Comparison of ENCODE assay signal across 18 cellular contexts in genomic region chr15:89307791-89308190, GRCh38.
A peak's percentile ranks its signal among the peaks of the same experiment; 100 is the strongest.
DNase-seq lines count a peak whose midpoint lies in the region; ATAC-seq and TF ChIP-seq lines count a peak whose summit lies in the region.
"Had no signal": no experiment of that assay in that cellular context is flagged by ENCODE, and none has a peak within 500 bp of the region (broad histone marks: within the 10 kb centered on the region; RNA-seq: fewer than 3 reads in every experiment).

No MANE protein-coding gene starts in this region.

- peak; percentile 69 for DNase-seq in AG08395 (ENCODE audit: low spot score)
- DNase-seq in HCEC 1CT, result peak; percentile 20
- DNase-seq in central memory CD8-positive, alpha-beta T cell (ENCODE audit: low spot score in 2 of 2), result no peak
- peak; percentile 83 for DNase-seq in kidney tubule cell (ENCODE audit: low spot score)
- no peak for DNase-seq in CD1c-positive myeloid dendritic cell (ENCODE audit: extremely low spot score)
- no peak for DNase-seq in NOMO-1 treated with dmso at 0.1 percent for 144 hours (lab: John Stamatoyannopoulos, UW; ENCODE audit: unreplicated experiment)
- DNase-seq in RKO (ENCODE audit: low spot score), result no peak
- DNase-seq in GM20000 (ENCODE audit: low spot score), result no peak
- DNase-seq: activated CD4-positive, alpha-beta T cell treated with anti-CD3 and anti-CD28 coated beads, Interleukin-2, amount 50 U/mL, for 48 hours; anterior cingulate cortex; dorsolateral prefrontal cortex; esophagus squamous epithelium; NCI-H748 treated with DMSO at 0.1 percent for 48 hours; pancreas; stimulated activated CD4-positive, alpha-beta T cell treated with anti-CD3 and anti-CD28 coated beads, Interleukin-2, amount 100 ng/mL, for 48 hours; substantia nigra had no signal

- peak overlapping the region; percentile 8 for H3K27ac Mint-ChIP-seq in central memory CD8-positive, alpha-beta T cell (ENCODE audit: low read depth)

- H3K4me3 Mint-ChIP-seq in central memory CD8-positive, alpha-beta T cell, result no peak overlapping the region

- ATAC-seq in central memory CD8-positive, alpha-beta T cell (replicated peaks; ENCODE audit: extremely low read depth, poor library complexity, severe bottlenecking), result no peak
- ATAC-seq: K562, Panc1 had no signal

- no peaks in the 10 kb centered on the region for H3K9me3 Mint-ChIP-seq in central memory CD8-positive, alpha-beta T cell

- H3K4me1 Mint-ChIP-seq in central memory CD8-positive, alpha-beta T cell, result no peaks in the 10 kb centered on the region

- TF ChIP-seq CTCF in GM20000 (IDR thresholded peaks at IDR 0.05; ENCODE audit: extremely low read depth, missing control alignments), result no peak

- H3K27me3 Mint-ChIP-seq in central memory CD8-positive, alpha-beta T cell, result no peaks in the 10 kb centered on the region

- peaks cover 14% of the 10 kb centered on the region for H3K36me3 Mint-ChIP-seq in central memory CD8-positive, alpha-beta T cell (ENCODE audit: insufficient read depth)

Comparison
In these comparisons a context has a peak if more than half of its experiments do, and no peak if none do; other contexts are left out.
1. DNase-seq: peak in AG08395 (single experiment), HCEC 1CT (single experiment) and kidney tubule cell (single experiment); none in central memory CD8-positive, alpha-beta T cell (0 of 2), CD1c-positive myeloid dendritic cell (single experiment), NOMO-1 treated with dmso at 0.1 percent for 144 hours (single experiment), RKO (single experiment) and GM20000 (single experiment).